1 cellular context compared by ENCODE assay signal in the genomic region with DNA sequence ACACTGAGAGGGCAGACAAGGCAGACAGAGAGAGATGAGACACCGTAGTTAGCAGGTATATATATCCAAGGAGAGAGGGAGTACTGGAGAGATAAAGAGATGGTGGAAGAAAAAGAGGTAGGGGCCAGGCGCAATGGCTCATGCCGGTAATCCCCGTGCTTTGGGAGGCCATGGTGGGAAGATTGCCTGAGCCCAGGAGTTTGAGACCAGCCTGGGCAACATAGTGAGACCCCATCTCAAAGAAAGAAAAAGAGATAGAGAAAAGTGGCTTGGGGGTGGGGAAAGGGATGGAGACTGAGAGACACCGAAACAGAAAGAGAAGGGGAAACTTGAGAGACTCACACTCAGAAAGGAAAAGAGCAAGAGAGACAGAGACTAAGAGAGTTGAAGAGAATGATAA.
TF ChIP-seq lines count a peak whose summit lies in the region.

No MANE protein-coding gene starts in this region.

TF ChIP-seq in SK-N-SH, 30 proteins besides CTCF, POLR2A, EP300 and RAD21:
- TF ChIP-seq SMC3 (IDR thresholded peaks at IDR 0.05; ENCODE audit: low read depth, low read length): no peak
- no peak for TF ChIP-seq GATA2 (CRISPR knock-in tag; IDR thresholded peaks at IDR 0.05)
- no peak for TF ChIP-seq TCF12 (IDR thresholded peaks at IDR 0.05)
- TF ChIP-seq ELF1 (IDR thresholded peaks at IDR 0.05): no peak
- TF ChIP-seq FOSL2 (IDR thresholded peaks at IDR 0.05; ENCODE audit: borderline replicate concordance, low read depth): no peak
- TF ChIP-seq POLR2AphosphoS5 (IDR thresholded peaks at IDR 0.05; ENCODE audit: low read depth, low read length): no peak
- no peak for TF ChIP-seq SIN3A (IDR thresholded peaks at IDR 0.05; ENCODE audit: borderline replicate concordance, low read depth, low read length)
- no peak for TF ChIP-seq TAF1 (IDR thresholded peaks at IDR 0.05; ENCODE audit: borderline replicate concordance, low read depth, low read length)
- TF ChIP-seq JUND (IDR thresholded peaks at IDR 0.05): no peak
- TF ChIP-seq EZH2phosphoT487 (IDR thresholded peaks at IDR 0.05; ENCODE audit: borderline replicate concordance, low read depth): no peak
- no peak for TF ChIP-seq RCOR1 (IDR thresholded peaks at IDR 0.05; ENCODE audit: low read length)
- no peak for TF ChIP-seq FOXM1 (IDR thresholded peaks at IDR 0.05; ENCODE audit: low read depth)
- no peak for TF ChIP-seq NFIC (IDR thresholded peaks at IDR 0.05; ENCODE audit: borderline replicate concordance)
